In genomic region chr10:4514445-4515108, GRCh38 we compare ENCODE assay signal across 8 cellular contexts.
A peak's percentile ranks its signal among the peaks of the same experiment; 100 is the strongest.
DNase-seq lines count a peak whose midpoint lies in the region; ATAC-seq, FAIRE-seq and TF ChIP-seq lines count a peak whose summit lies in the region.

No MANE protein-coding gene starts in this region.

- FAIRE-seq in endothelial cell of umbilical vein (lab: Jason Lieb, UNC), result no peak

- H3K56ac ChIP-seq in H9 (ENCODE audit: insufficient read length, low read depth, low read length), result no peak overlapping the region

- H2AFZ ChIP-seq in endothelial cell of umbilical vein (ENCODE audit: low read depth, low read length) (peak overlapping the region; percentile 16), H9 (ENCODE audit: low read length) (no peak overlapping the region)

- H3K9me1 ChIP-seq in endothelial cell of umbilical vein (replicated peaks; ENCODE audit: control insufficient read depth, extremely low read depth, insufficient read depth, low read length), result no peaks in the 10 kb centered on the region

- no peak overlapping the region for H4K91ac ChIP-seq in H9 (ENCODE audit: insufficient read length, low read depth, low read length)

- no peaks in the 10 kb centered on the region for H3K36me3 Mint-ChIP-seq in stimulated activated memory B cell treated with anti-CD40 and anti-IgM and Interleukin-4, amounts not matched to agents 10 μg/mL and 1 μg/mL and 100 μg/mL, for 72 hours
- H3K36me3 Mint-ChIP-seq in H9 (ENCODE audit: insufficient read depth in 1 of 3, low read depth in 3 of 3), result no peaks in the 10 kb centered on the region; a peak in 1 of 7 replicates

- no peak for TF ChIP-seq POLR2A in endothelial cell of umbilical vein (IDR thresholded peaks at IDR 0.05; ENCODE audit: low read depth, low read length)

- H3K27me3 Mint-ChIP-seq in stimulated activated memory B cell treated with anti-CD40 and anti-IgM and Interleukin-4, amounts not matched to agents 10 μg/mL and 1 μg/mL and 100 μg/mL, for 72 hours, result no peaks in the 10 kb centered on the region
- no peaks in the 10 kb centered on the region; the same call in 1 of the 2 replicates for H3K27me3 Mint-ChIP-seq in H9 (ENCODE audit: low read depth)

- dilution Hi-C loops in endothelial cell of umbilical vein (cut with MboI; ENCODE audit: extremely low pct_ligation_motif_present, low sequenced_read_pairs), result no loop called here

- CTCF ChIA-PET in endothelial cell of umbilical vein (lab: Charles Lee) (no interaction called here), A673 (lab: Charles Lee) (no interaction called here)

- no peak overlapping the region for H2BK12ac ChIP-seq in H9 (ENCODE audit: insufficient read length, low read depth, low read length)

- peak overlapping the region; percentile 72 for H3K4me3 Mint-ChIP-seq in stimulated activated memory B cell treated with anti-CD40 and anti-IgM and Interleukin-4, amounts not matched to agents 10 μg/mL and 1 μg/mL and 100 μg/mL, for 72 hours
- no peak overlapping the region for H3K4me3 Mint-ChIP-seq in H9

- H3K27ac Mint-ChIP-seq in stimulated activated memory B cell treated with anti-CD40 and anti-IgM and Interleukin-4, amounts not matched to agents 10 μg/mL and 1 μg/mL and 100 μg/mL, for 72 hours, result peak overlapping the region; percentile 72
- peak overlapping the region in 1 of 3 experiments; percentile 40; a peak in 1 of 7 replicates for H3K27ac Mint-ChIP-seq in H9

- POLR2A ChIA-PET in endothelial cell of umbilical vein (lab: Charles Lee) (no interaction called here), A673 (lab: Charles Lee; ENCODE audit: low non-redundant PET) (no interaction called here)

- H4K20me1 ChIP-seq in endothelial cell of umbilical vein (replicated peaks; ENCODE audit: control insufficient read depth, extremely low read depth, insufficient read depth, low read length), result no peaks in the 10 kb centered on the region
- H4K20me1 ChIP-seq in H9 (ENCODE audit: control insufficient read depth, insufficient read depth, insufficient read length), result no peaks in the 10 kb centered on the region

- H3K27me3 ChIP-seq in endothelial cell of umbilical vein (ENCODE audit: control insufficient read depth in 2 of 2, insufficient read depth in 2 of 2, low read length in 2 of 2) (no peaks in the 10 kb centered on the region), A673 (replicated peaks; ENCODE audit: insufficient read depth, low read depth, low read length, poor library complexity) (no peaks in the 10 kb centered on the region), H9 (ENCODE audit: insufficient read depth, low read length) (no peaks in the 10 kb centered on the region)

- no peak overlapping the region for H3K9ac ChIP-seq in endothelial cell of umbilical vein (replicated peaks; ENCODE audit: extremely low read depth, insufficient read depth, low read length)
- H3K9ac ChIP-seq in H9 (ENCODE audit: extremely low read depth, insufficient read length, low read length), result no peak overlapping the region

- H2BK120ac ChIP-seq in H9 (ENCODE audit: low read depth, low read length, poor library complexity, severe bottlenecking), result no peak overlapping the region

- no peak overlapping the region for H3T11ph ChIP-seq in H9 (ENCODE audit: low read length)

- H3K23me2 ChIP-seq in H9 (ENCODE audit: insufficient read length, low read depth, low read length, poor library complexity, severe bottlenecking), result no peaks in the 10 kb centered on the region

- no peak overlapping the region for H3K27ac ChIP-seq in endothelial cell of umbilical vein (ENCODE audit: insufficient read depth, low read depth, low read length)
- H3K27ac ChIP-seq in A673 (ENCODE audit: low read depth, low read length, poor library complexity, severe bottlenecking), result no peak overlapping the region
- no peak overlapping the region for H3K27ac ChIP-seq in H9 (ENCODE audit: insufficient read length, low read depth, low read length)

- H3K23ac ChIP-seq in H9 (ENCODE audit: insufficient read length, low read depth, low read length), result no peak overlapping the region

- no peak overlapping the region for H2BK5ac ChIP-seq in H9 (ENCODE audit: insufficient read length, low read length)

- no peak overlapping the region for H3K14ac ChIP-seq in H9 (ENCODE audit: insufficient read depth, low read length)

- H4K8ac ChIP-seq in H9 (replicated peaks; ENCODE audit: insufficient read length, low read depth, low read length), result no peak overlapping the region

- no CpG with 5 or more reads among the region's 19 CpGs for WGBS in H9 (ENCODE audit: extremely low coverage, insufficient read length, low lambda C conversion rate)

- H2BK20ac ChIP-seq in H9 (ENCODE audit: low read depth, low read length, poor library complexity, severe bottlenecking), result no peak overlapping the region

- H4K5ac ChIP-seq in H9 (ENCODE audit: insufficient read length, low read depth, low read length), result no peak overlapping the region

- BruUV-seq in endothelial cell of umbilical vein (replicated peaks; lab: Mats Ljungman, UMichigan) (no TSS peak), A673 (replicated peaks; lab: Mats Ljungman, UMichigan) (no TSS peak)

- TF ChIP-seq CTCF in endothelial cell of umbilical vein (IDR thresholded peaks at IDR 0.05; ENCODE audit: extremely low read depth in 1 of 2, insufficient read depth in 1 of 2, low read depth in 1 of 2, low read length in 2 of 2) (no peak), A673 (conservative IDR thresholded peaks at IDR 0.05; ENCODE audit: low read depth, low read length) (no peak), H9 (conservative IDR thresholded peaks at IDR 0.05) (no peak)

- H3K9me3 Mint-ChIP-seq in stimulated activated memory B cell treated with anti-CD40 and anti-IgM and Interleukin-4, amounts not matched to agents 10 μg/mL and 1 μg/mL and 100 μg/mL, for 72 hours, result peaks cover 5% of the 10 kb centered on the region
- H3K9me3 Mint-ChIP-seq in H9, result no peaks in the 10 kb centered on the region

- H3K4me3 ChIP-seq in endothelial cell of umbilical vein (replicated peaks in 1 of 3; ENCODE audit: insufficient read depth in 1 of 3, low read depth in 1 of 3, low read length in 3 of 3), result no peak overlapping the region
- no peak overlapping the region for H3K4me3 ChIP-seq in A673 (ENCODE audit: low read depth, low read length, poor library complexity, severe bottlenecking)

- no peak overlapping the region for H3K4me2 ChIP-seq in endothelial cell of umbilical vein (ENCODE audit: insufficient read depth, low read length)
- no peak overlapping the region for H3K4me2 ChIP-seq in H9 (ENCODE audit: insufficient read depth, insufficient read length, low read length)

- H3K4ac ChIP-seq in H9 (ENCODE audit: low read depth, low read length), result no peak overlapping the region

- H3K4me1 ChIP-seq in endothelial cell of umbilical vein (ENCODE audit: control insufficient read depth, extremely low read depth, insufficient read depth, low read length) (no peaks in the 10 kb centered on the region), A673 (ENCODE audit: insufficient read depth, low read length, poor library complexity, severe bottlenecking) (no peaks in the 10 kb centered on the region), H9 (ENCODE audit: insufficient read depth, low read length) (no peaks in the 10 kb centered on the region)

- peaks cover 26% of the 10 kb centered on the region for H3K4me1 Mint-ChIP-seq in stimulated activated memory B cell treated with anti-CD40 and anti-IgM and Interleukin-4, amounts not matched to agents 10 μg/mL and 1 μg/mL and 100 μg/mL, for 72 hours
- H3K4me1 Mint-ChIP-seq in H9, result 0 out of 4 replicates have a peak, but pooled peaks cover 0 to 4% of the 10 kb centered on the region in 2 experiments

- H3K18ac ChIP-seq in H9 (ENCODE audit: insufficient read length, low read depth, low read length), result no peak overlapping the region

- H3K36me3 ChIP-seq in endothelial cell of umbilical vein (ENCODE audit: control insufficient read depth in 2 of 2, extremely low read depth in 1 of 2, insufficient read depth in 2 of 2, low read length in 2 of 2) (no peaks in the 10 kb centered on the region), A673 (ENCODE audit: insufficient read depth, low read length, poor library complexity, severe bottlenecking) (no peaks in the 10 kb centered on the region)

- H2AK5ac ChIP-seq in H9 (ENCODE audit: insufficient read length, low read length), result no peak overlapping the region

- H3K9me3 ChIP-seq in endothelial cell of umbilical vein (replicated peaks; ENCODE audit: control insufficient read depth, insufficient read depth, low read length) (no peaks in the 10 kb centered on the region), A673 (ENCODE audit: low read depth, low read length, poor library complexity, severe bottlenecking) (peaks cover 3% of the 10 kb centered on the region), H9 (ENCODE audit: control insufficient read depth, low read depth, low read length) (no peaks in the 10 kb centered on the region)

- no peak overlapping the region for H2BK15ac ChIP-seq in H9 (ENCODE audit: low read depth, low read length)

- intact Hi-C loops in endothelial cell of umbilical vein (cut with micrococcal nuclease) (no loop called here), A673 (cut with micrococcal nuclease; ENCODE audit: unreplicated experiment) (no loop called here)

- DNase-seq in endothelial cell of umbilical vein (ENCODE audit: low read depth, low spot score), result no peak
- no peak for DNase-seq in A673 (ENCODE audit: low spot score)
- DNase-seq in cerebellum (ENCODE audit: low spot score), result no peak
- DNase-seq in H9, result no peak

- H3K79me2 ChIP-seq in endothelial cell of umbilical vein (ENCODE audit: control insufficient read depth, insufficient read depth, low read length) (no peaks in the 10 kb centered on the region), H9 (ENCODE audit: insufficient read depth, low read length) (no peaks in the 10 kb centered on the region)

- no peaks in the 10 kb centered on the region for H3K79me1 ChIP-seq in H9 (ENCODE audit: insufficient read depth, low read depth, low read length, poor library complexity, severe bottlenecking)

- ATAC-seq in GM19351 (IDR thresholded peaks at IDR 0.05; ENCODE audit: unreplicated experiment) (peak; percentile 93), HG03342 (IDR thresholded peaks at IDR 0.05; ENCODE audit: unreplicated experiment) (peak; percentile 87), GM19463 (IDR thresholded peaks at IDR 0.05; ENCODE audit: unreplicated experiment) (no peak)
- peak; percentile 87 for ATAC-seq in stimulated activated memory B cell treated with anti-CD40 and anti-IgM and Interleukin-4, amounts not matched to agents 10 μg/mL and 1 μg/mL and 100 μg/mL, for 72 hours

TF ChIP-seq in endothelial cell of umbilical vein, 7 proteins besides CTCF, POLR2A, EP300 and RAD21 (continues in another document):
- TF ChIP-seq EZH2 (IDR thresholded peaks at IDR 0.05; ENCODE audit: borderline replicate concordance, low read depth, low read length, severe bottlenecking) (no peak), FOS (IDR thresholded peaks at IDR 0.05; ENCODE audit: borderline replicate concordance, insufficient read depth, low read length) (no peak), GATA2 (IDR thresholded peaks at IDR 0.05; ENCODE audit: insufficient read depth, insufficient read length, low read depth, low read length) (no peak), POLR2AphosphoS5 (IDR thresholded peaks at IDR 0.05; ENCODE audit: insufficient read depth, low read depth, low read length) (no peak)
- TF ChIP-seq, protein P1, sequence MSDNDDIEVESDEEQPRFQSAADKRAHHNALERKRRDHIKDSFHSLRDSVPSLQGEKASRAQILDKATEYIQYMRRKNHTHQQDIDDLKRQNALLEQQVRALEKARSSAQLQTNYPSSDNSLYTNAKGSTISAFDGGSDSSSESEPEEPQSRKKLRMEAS (IDR thresholded peaks at IDR 0.05; ENCODE audit: insufficient read depth, insufficient read length), result no peak
